Comparison of ENCODE assay signal across 1 cellular context in the genomic region with DNA sequence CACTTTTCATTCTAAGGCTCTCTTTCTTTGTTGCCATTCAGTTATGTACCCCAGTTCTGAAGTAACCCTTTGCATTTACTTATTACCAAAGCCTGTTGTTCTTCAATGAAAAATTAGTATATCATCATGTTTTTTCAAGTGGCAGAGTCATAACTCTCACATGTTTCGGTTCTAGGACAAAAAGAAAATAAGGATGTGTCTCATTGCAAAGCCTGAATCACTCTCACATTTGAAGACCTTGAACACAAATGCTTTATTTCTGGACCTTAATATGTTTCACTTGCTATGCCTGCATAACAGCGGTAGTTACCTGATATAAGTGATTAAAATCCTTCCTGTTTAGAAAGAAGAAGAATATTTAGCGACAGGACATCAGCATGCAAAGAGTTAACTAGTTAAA.
TF ChIP-seq lines count a peak whose summit lies in the region.

No MANE protein-coding gene starts in this region.

TF ChIP-seq in GM23338, 12 proteins besides CTCF, POLR2A, EP300 and RAD21 (continued from another document):
- no peak for TF ChIP-seq ZNF462 (CRISPR knock-in tag; IDR thresholded peaks at IDR 0.05)
- TF ChIP-seq, protein P1, sequence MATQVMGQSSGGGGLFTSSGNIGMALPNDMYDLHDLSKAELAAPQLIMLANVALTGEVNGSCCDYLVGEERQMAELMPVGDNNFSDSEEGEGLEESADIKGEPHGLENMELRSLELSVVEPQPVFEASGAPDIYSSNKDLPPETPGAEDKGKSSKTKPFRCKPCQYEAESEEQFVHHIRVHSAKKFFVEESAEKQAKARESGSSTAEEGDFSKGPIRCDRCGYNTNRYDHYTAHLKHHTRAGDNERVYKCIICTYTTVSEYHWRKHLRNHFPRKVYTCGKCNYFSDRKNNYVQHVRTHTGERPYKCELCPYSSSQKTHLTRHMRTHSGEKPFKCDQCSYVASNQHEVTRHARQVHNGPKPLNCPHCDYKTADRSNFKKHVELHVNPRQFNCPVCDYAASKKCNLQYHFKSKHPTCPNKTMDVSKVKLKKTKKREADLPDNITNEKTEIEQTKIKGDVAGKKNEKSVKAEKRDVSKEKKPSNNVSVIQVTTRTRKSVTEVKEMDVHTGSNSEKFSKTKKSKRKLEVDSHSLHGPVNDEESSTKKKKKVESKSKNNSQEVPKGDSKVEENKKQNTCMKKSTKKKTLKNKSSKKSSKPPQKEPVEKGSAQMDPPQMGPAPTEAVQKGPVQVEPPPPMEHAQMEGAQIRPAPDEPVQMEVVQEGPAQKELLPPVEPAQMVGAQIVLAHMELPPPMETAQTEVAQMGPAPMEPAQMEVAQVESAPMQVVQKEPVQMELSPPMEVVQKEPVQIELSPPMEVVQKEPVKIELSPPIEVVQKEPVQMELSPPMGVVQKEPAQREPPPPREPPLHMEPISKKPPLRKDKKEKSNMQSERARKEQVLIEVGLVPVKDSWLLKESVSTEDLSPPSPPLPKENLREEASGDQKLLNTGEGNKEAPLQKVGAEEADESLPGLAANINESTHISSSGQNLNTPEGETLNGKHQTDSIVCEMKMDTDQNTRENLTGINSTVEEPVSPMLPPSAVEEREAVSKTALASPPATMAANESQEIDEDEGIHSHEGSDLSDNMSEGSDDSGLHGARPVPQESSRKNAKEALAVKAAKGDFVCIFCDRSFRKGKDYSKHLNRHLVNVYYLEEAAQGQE (IDR thresholded peaks at IDR 0.05; ENCODE audit: unreplicated experiment) = no peak
- TF ChIP-seq POLR2AphosphoS5 (IDR thresholded peaks at IDR 0.05; ENCODE audit: low read depth) = no peak
- TF ChIP-seq STAT1 (IDR thresholded peaks at IDR 0.05; ENCODE audit: unreplicated experiment) = no peak
- no peak for TF ChIP-seq JUNB (IDR thresholded peaks at IDR 0.05; ENCODE audit: unreplicated experiment)
- TF ChIP-seq ZNF331 (CRISPR knock-in tag; IDR thresholded peaks at IDR 0.05; ENCODE audit: low read depth) = no peak
- TF ChIP-seq ZNF114 (CRISPR knock-in tag; IDR thresholded peaks at IDR 0.05) = no peak
- no peak for TF ChIP-seq CREB1 (CRISPR knock-in tag; IDR thresholded peaks at IDR 0.05; ENCODE audit: low read depth)
- no peak for TF ChIP-seq NANOG (IDR thresholded peaks at IDR 0.05; ENCODE audit: borderline replicate concordance)
